ENCODE assay signal across 13 cellular contexts in genomic region chr6:1607236-1607556, GRCh38. TPM values are rescaled to one million over a fixed set of nuclear protein-coding genes. Genes with fewer than 3 reads are reported as not detected.
DNase-seq lines count a peak whose midpoint lies in the region; ATAC-seq, FAIRE-seq and TF ChIP-seq lines count a peak whose summit lies in the region.
"Had no signal": no experiment of that assay in that cellular context is flagged by ENCODE, and none has a peak within 500 bp of the region (broad histone marks: within the 10 kb centered on the region; RNA-seq: fewer than 3 reads in every experiment).

No MANE protein-coding gene starts in this region.

- intact Hi-C loops in activated CD4-positive, alpha-beta T cell treated with anti-CD3 and anti-CD28 coated beads for 36 hours (cut with DNase I, micrococcal nuclease), result loop anchor here (5.0 kb wide), 7 partner anchors 165 to 1625 kb away; partner anchors contain the start of genes FOXF2 (in 1 of the 2), FOXQ1 (in 1 of the 2) and GMDS (in 1 of the 2)
- intact Hi-C loops in PC-9 (cut with micrococcal nuclease; ENCODE audit: unreplicated experiment), result loop anchor here (1.0 to 10.0 kb wide), 5 partner anchors 64 to 1028 kb away; no protein-coding TSS in a partner anchor

- H3K36me3 ChIP-seq in PC-9 (ENCODE audit: low read depth) (no peaks in the 10 kb centered on the region), fibroblast of lung (ENCODE audit: control insufficient read depth, insufficient read depth, low read length) (no peaks in the 10 kb centered on the region)
- H3K36me3 ChIP-seq: thyroid gland had no signal

- no peaks in the 10 kb centered on the region for H3K9me3 ChIP-seq in PC-9 (ENCODE audit: insufficient read depth, low read depth)
- H3K9me3 ChIP-seq in fibroblast of lung (ENCODE audit: control insufficient read depth, insufficient read depth, low read depth, low read length), result no peaks in the 10 kb centered on the region
- H3K9me3 ChIP-seq: SK-N-SH, thyroid gland had no signal

- H3K27me3 ChIP-seq in PC-9 (ENCODE audit: insufficient read depth, low read depth) (no peaks in the 10 kb centered on the region), fibroblast of lung (ENCODE audit: control insufficient read depth, insufficient read depth, low read length) (peaks cover 60% of the 10 kb centered on the region)

- no peaks in the 10 kb centered on the region for H3K9me2 ChIP-seq in PC-9 (ENCODE audit: insufficient read depth)
- H3K9me2 ChIP-seq: SK-N-SH had no signal

- H2AFZ ChIP-seq in PC-9 (0 out of 2 replicates have a peak overlapping the region, but pooled peaks have one; percentile 34), fibroblast of lung (ENCODE audit: low read length) (no peak overlapping the region)

- no peaks in the 10 kb centered on the region for H3F3A ChIP-seq in PC-9 (ENCODE audit: insufficient read depth, low read depth)

- H3K27me3 Mint-ChIP-seq in activated CD4-positive, alpha-beta T cell treated with anti-CD3 and anti-CD28 coated beads for 36 hours, result peaks cover 62% of the 10 kb centered on the region
- H3K27me3 Mint-ChIP-seq in progenitor cell of endocrine pancreas, result peaks cover 68% of the 10 kb centered on the region

- H3K27ac ChIP-seq in PC-9 (0 out of 2 replicates have a peak overlapping the region, but pooled peaks have one; percentile 16), fibroblast of lung (ENCODE audit: insufficient read depth, low read length) (no peak overlapping the region)
- H3K27ac ChIP-seq: thyroid gland had no signal

- no peaks in the 10 kb centered on the region for H3K9me3 Mint-ChIP-seq in activated CD4-positive, alpha-beta T cell treated with anti-CD3 and anti-CD28 coated beads for 36 hours (ENCODE audit: low read depth)
- no peaks in the 10 kb centered on the region for H3K9me3 Mint-ChIP-seq in progenitor cell of endocrine pancreas (ENCODE audit: low read depth)

- peak overlapping the region; percentile 11 for H3K4me3 Mint-ChIP-seq in activated CD4-positive, alpha-beta T cell treated with anti-CD3 and anti-CD28 coated beads for 36 hours
- H3K4me3 Mint-ChIP-seq in progenitor cell of endocrine pancreas (ENCODE audit: low read depth), result peak overlapping the region; percentile 5

- H3K4me3 ChIP-seq in PC-9 (peak overlapping the region; percentile 17; the same call in 1 of the 2 replicates), fibroblast of lung (replicated peaks in 1 of 4; ENCODE audit: control extremely low read depth in 1 of 4, insufficient read depth in 1 of 4, low read depth in 3 of 4, low read length in 4 of 4) (no peak overlapping the region)
- H3K4me3 ChIP-seq: thyroid gland had no signal

- FAIRE-seq in frontal cortex (lab: Jason Lieb, UNC), result no peak

- no peak for ATAC-seq in activated CD4-positive, alpha-beta T cell treated with anti-CD3 and anti-CD28 coated beads for 36 hours
- no peak for ATAC-seq in HG02588 (IDR thresholded peaks at IDR 0.05; ENCODE audit: unreplicated experiment)

- no peaks in the 10 kb centered on the region for H3K36me3 Mint-ChIP-seq in activated CD4-positive, alpha-beta T cell treated with anti-CD3 and anti-CD28 coated beads for 36 hours (ENCODE audit: low read depth)
- H3K36me3 Mint-ChIP-seq in progenitor cell of endocrine pancreas (ENCODE audit: insufficient read depth), result no peaks in the 10 kb centered on the region

- BruUV-seq in PC-9 (replicated peaks; lab: Mats Ljungman, UMichigan), result no TSS peak

- POLR2A ChIA-PET in activated CD4-positive, alpha-beta T cell treated with anti-CD3 and anti-CD28 coated beads for 36 hours (lab: Charles Lee), result no interaction called here
- POLR2A ChIA-PET in PC-9 (lab: Charles Lee; ENCODE audit: unreplicated experiment), result interaction anchor here (0.5 to 0.9 kb wide), 2 partner anchors 162 to 825 kb away, joined by 3 to 4 read pairs; no protein-coding TSS in a partner anchor

- CTCF ChIA-PET in activated CD4-positive, alpha-beta T cell treated with anti-CD3 and anti-CD28 coated beads for 36 hours (lab: Charles Lee), result interaction anchor here (0.5 to 4.1 kb wide), 9 partner anchors 9 to 1622 kb away, joined by 3 to 17 read pairs (median 5); no protein-coding TSS in a partner anchor
- CTCF ChIA-PET in PC-9 (lab: Charles Lee), result interaction anchor here (0.9 to 1.1 kb wide), 2 partner anchors 80 to 747 kb away, joined by 3 to 6 read pairs; no protein-coding TSS in a partner anchor

- TF ChIP-seq CTCF in PC-9 (conservative IDR thresholded peaks at IDR 0.05) (no peak), fibroblast of lung (conservative IDR thresholded peaks at IDR 0.05 in 1 of 2, IDR thresholded peaks at IDR 0.05 in 1 of 2; ENCODE audit: low read depth in 1 of 2, low read length in 2 of 2) (no peak), progenitor cell of endocrine pancreas (IDR thresholded peaks at IDR 0.05; ENCODE audit: unreplicated experiment) (no peak)

- peaks cover 11% of the 10 kb centered on the region for H3K79me2 ChIP-seq in PC-9 (ENCODE audit: low read depth)
- H3K79me2 ChIP-seq in fibroblast of lung (ENCODE audit: control insufficient read depth, insufficient read depth, low read length), result peaks cover under 1% of the 10 kb centered on the region

- peaks cover 38% of the 10 kb centered on the region for H3K4me1 Mint-ChIP-seq in activated CD4-positive, alpha-beta T cell treated with anti-CD3 and anti-CD28 coated beads for 36 hours
- peaks cover 16% of the 10 kb centered on the region for H3K4me1 Mint-ChIP-seq in progenitor cell of endocrine pancreas (ENCODE audit: low read depth)

- H4K20me1 ChIP-seq in PC-9 (ENCODE audit: insufficient read depth), result no peaks in the 10 kb centered on the region
- H4K20me1 ChIP-seq in fibroblast of lung (ENCODE audit: control insufficient read depth, extremely low read depth, insufficient read depth, low read length), result no peaks in the 10 kb centered on the region

- H3K4me2 ChIP-seq in PC-9, result peak overlapping the region; percentile 66
- H3K4me2 ChIP-seq in fibroblast of lung (ENCODE audit: extremely low read depth, insufficient read depth, low read length), result peak overlapping the region; percentile 13
- H3K4me2 ChIP-seq: SK-N-SH had no signal

- H3K4me1 ChIP-seq in PC-9 (replicated peaks; ENCODE audit: insufficient read depth) (no peaks in the 10 kb centered on the region; the same call in 1 of the 2 replicates), fibroblast of lung (ENCODE audit: control insufficient read depth, extremely low read depth, insufficient read depth, low read length) (peaks cover 4% of the 10 kb centered on the region)

- H3K9ac ChIP-seq in fibroblast of lung (ENCODE audit: insufficient read depth, low read length), result no peak overlapping the region
- H3K9ac ChIP-seq: SK-N-SH had no signal

- no peak for DNase-seq in activated CD4-positive, alpha-beta T cell treated with anti-CD3 and anti-CD28 coated beads for 36 hours
- DNase-seq in activated CD4-positive, alpha-beta T cell treated with anti-CD3 and anti-CD28 coated beads for 4 hours, result no peak
- DNase-seq in PC-9 (no peak), fibroblast of lung (ENCODE audit: low read depth in 2 of 2) (peak in 1 of 2 donors; percentile 28), progenitor cell of endocrine pancreas (ENCODE audit: low spot score, unreplicated experiment) (no peak), H4 (ENCODE audit: low spot score) (no peak), frontal cortex (ENCODE audit: low spot score in 2 of 2) (no peak)
- DNase-seq: IMR-90; nucleus accumbens; stimulated activated CD4-positive, alpha-beta T cell treated with anti-CD3 and anti-CD28 coated beads, Interleukin-4, amount 100 ng/mL, for 4 hours; thyroid gland had no signal

- H3K27ac Mint-ChIP-seq in activated CD4-positive, alpha-beta T cell treated with anti-CD3 and anti-CD28 coated beads for 36 hours, result no peak overlapping the region
- no peak overlapping the region for H3K27ac Mint-ChIP-seq in progenitor cell of endocrine pancreas

RNA-seq across cellular contexts. Expression of gene FOXC1, which starts 2.5 kb away (rescaled TPM):
- total RNA-seq in activated CD4-positive, alpha-beta T cell treated with anti-CD3 and anti-CD28 coated beads for 36 hours, result under 1 TPM; 0.04 to 0.05 TPM
- total RNA-seq in PC-9 (2021) (16.2 and 18.6 TPM in 2 replicates), fibroblast of lung (0.66 and 0.77 TPM in 2 replicates), progenitor cell of endocrine pancreas (0.46 and 1.1 TPM in 2 replicates), frontal cortex (4.1 TPM)
- polyA plus RNA-seq in fibroblast of lung, result 2.3 TPM in 2 replicates
- 2.4 and 2.6 TPM in 2 replicates for polyA plus RNA-seq in fibroblast of lung (2012)
- polyA minus RNA-seq in fibroblast of lung (ENCODE audit: low replicate concordance), result 0.52 and 1.1 TPM in 2 replicates
- 4.8 and 4.9 TPM in 2 replicates for total RNA-seq in H4 (2014; rRNA removed; shearing (Covaris generic))
